17 cellular contexts compared by ENCODE assay signal in the genomic region with DNA sequence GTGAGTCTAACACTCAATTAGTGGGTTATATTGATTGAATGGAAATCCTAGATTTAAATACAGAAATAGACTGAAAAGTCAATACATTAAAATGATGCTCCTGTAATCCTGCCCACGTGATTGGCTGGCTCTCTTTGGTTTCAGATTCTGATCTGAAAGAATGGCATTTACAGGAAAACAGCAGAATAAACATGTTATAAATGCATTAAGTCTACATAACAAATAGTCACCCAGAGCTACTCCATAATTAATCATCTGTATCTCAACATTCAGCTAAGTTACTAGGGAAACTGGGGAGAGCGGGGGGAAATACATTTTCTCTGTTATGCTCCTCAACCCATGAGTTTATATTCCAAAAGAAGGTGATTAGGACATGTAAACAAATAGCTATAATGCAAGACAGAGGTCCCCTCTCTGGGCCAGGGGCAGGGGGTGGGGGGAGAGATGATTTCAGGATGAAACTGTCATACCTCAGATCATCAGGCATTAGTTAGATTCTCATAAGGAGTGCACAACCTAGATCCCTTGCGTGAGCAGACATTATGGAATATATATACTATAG. TPM values are rescaled to one million over a fixed set of nuclear protein-coding genes. Genes with fewer than 3 reads are reported as not detected.
A peak's percentile ranks its signal among the peaks of the same experiment; 100 is the strongest.
DNase-seq lines count a peak whose midpoint lies in the region; ATAC-seq and TF ChIP-seq lines count a peak whose summit lies in the region.
"Had no signal": no experiment of that assay in that cellular context is flagged by ENCODE, and none has a peak within 500 bp of the region (broad histone marks: within the 10 kb centered on the region; RNA-seq: fewer than 3 reads in every experiment).

No MANE protein-coding gene starts in this region.

- H3K9me3 ChIP-seq in BE2C: no peaks in the 10 kb centered on the region
- no peaks in the 10 kb centered on the region for H3K9me3 ChIP-seq in H9 (ENCODE audit: control insufficient read depth, low read depth, low read length)
- H3K9me3 ChIP-seq: Caco-2, HAP-1 had no signal

- no peaks in the 10 kb centered on the region for H3K36me3 ChIP-seq in BE2C
- H3K36me3 ChIP-seq: HAP-1 had no signal

- no peak overlapping the region for H2BK15ac ChIP-seq in H9 (ENCODE audit: low read depth, low read length)

- H3T11ph ChIP-seq in H9 (ENCODE audit: low read length): no peak overlapping the region

- no peaks in the 10 kb centered on the region for H4K20me1 ChIP-seq in H9 (ENCODE audit: control insufficient read depth, insufficient read depth, insufficient read length)

- H4K8ac ChIP-seq in H9 (replicated peaks; ENCODE audit: insufficient read length, low read depth, low read length): no peak overlapping the region

- no peak overlapping the region for H4K91ac ChIP-seq in H9 (ENCODE audit: insufficient read length, low read depth, low read length)

- no peak overlapping the region for H3K56ac ChIP-seq in H9 (ENCODE audit: insufficient read length, low read depth, low read length)

- no peaks in the 10 kb centered on the region for H3K9me3 Mint-ChIP-seq in H9
- H3K9me3 Mint-ChIP-seq: CD4-positive, CD25-positive, alpha-beta regulatory T cell had no signal

- no peak overlapping the region for H3K14ac ChIP-seq in H9 (ENCODE audit: insufficient read depth, low read length)

- no peaks in the 10 kb centered on the region for H3K23me2 ChIP-seq in H9 (ENCODE audit: insufficient read length, low read depth, low read length, poor library complexity, severe bottlenecking)

- H3K27me3 ChIP-seq in BE2C: no peaks in the 10 kb centered on the region
- H3K27me3 ChIP-seq in H9 (ENCODE audit: insufficient read depth, low read length): no peaks in the 10 kb centered on the region

- no peak overlapping the region for H3K18ac ChIP-seq in H9 (ENCODE audit: insufficient read length, low read depth, low read length)

- H3K79me2 ChIP-seq in H9 (ENCODE audit: insufficient read depth, low read length): no peaks in the 10 kb centered on the region; the same call in 1 of the 2 replicates

- DNase-seq in BE2C (peak; percentile 51), H9 (no peak), substantia nigra (lab: John Stamatoyannopoulos, UW) (no peak), DMS79 (lab: John Stamatoyannopoulos, UW) (no peak), mesenteric fat pad (ENCODE audit: low spot score) (no peak), cerebellum (ENCODE audit: low spot score) (no peak)
- DNase-seq: 8988T; Caco-2; CD4-positive, CD25-positive, alpha-beta regulatory T cell; DMS153; DMS79 treated with DMSO at 0.1 percent for 48 hours; IMR-90 had no signal

- H2BK5ac ChIP-seq in H9 (ENCODE audit: insufficient read length, low read length): no peak overlapping the region

- no peak overlapping the region for H3K27ac ChIP-seq in H9 (ENCODE audit: insufficient read length, low read depth, low read length)
- peak overlapping the region; percentile 15 for H3K27ac ChIP-seq in substantia nigra (ENCODE audit: low read depth, low read length, poor library complexity, severe bottlenecking)

- no peak overlapping the region for H3K23ac ChIP-seq in H9 (ENCODE audit: insufficient read length, low read depth, low read length)

- WGBS in H9 (ENCODE audit: extremely low coverage, insufficient read length, low lambda C conversion rate): no CpG with 5 or more reads among the region's 3 CpGs

- no peak overlapping the region for H3K4ac ChIP-seq in H9 (ENCODE audit: low read depth, low read length)

- H3K27ac Mint-ChIP-seq in H9: peak overlapping the region in 2 of 3 experiments; percentile 15 to 44; a peak in 2 of 7 replicates
- H3K27ac Mint-ChIP-seq: B cell; CD4-positive, CD25-positive, alpha-beta regulatory T cell had no signal

- H2AK5ac ChIP-seq in H9 (ENCODE audit: insufficient read length, low read length): no peak overlapping the region

- peaks cover 25 to 45% of the 10 kb centered on the region in 2 experiments for H3K4me1 Mint-ChIP-seq in H9
- H3K4me1 Mint-ChIP-seq: B cell; CD4-positive, CD25-positive, alpha-beta regulatory T cell had no signal

- H2BK12ac ChIP-seq in H9 (ENCODE audit: insufficient read length, low read depth, low read length): no peak overlapping the region

- ATAC-seq in SK-N-SH treated with all-trans-retinoic acid at 6 μM for 48 hours: peak; percentile 40; the same call in 1 of the 3 replicates
- ATAC-seq: GM12878, K562 had no signal

- no peaks in the 10 kb centered on the region for H3K27me3 Mint-ChIP-seq in H9 (ENCODE audit: low read depth)

- H3K9ac ChIP-seq in H9 (ENCODE audit: extremely low read depth, insufficient read length, low read length): no peak overlapping the region

- peak overlapping the region; percentile 34 for H3K4me3 ChIP-seq in BE2C (ENCODE audit: low read depth, low read length)
- H3K4me3 ChIP-seq: GM12878, HAP-1, K562 had no signal

- no peak overlapping the region for H3K4me2 ChIP-seq in H9 (ENCODE audit: insufficient read depth, insufficient read length, low read length)

- no peak overlapping the region for H3K4me3 Mint-ChIP-seq in H9
- H3K4me3 Mint-ChIP-seq: B cell; CD4-positive, CD25-positive, alpha-beta regulatory T cell had no signal

- TF ChIP-seq CTCF in BE2C (IDR thresholded peaks at IDR 0.05; ENCODE audit: low read depth, low read length) (no peak), H9 (conservative IDR thresholded peaks at IDR 0.05) (no peak)

- no peaks in the 10 kb centered on the region for H3K79me1 ChIP-seq in H9 (ENCODE audit: insufficient read depth, low read depth, low read length, poor library complexity, severe bottlenecking)

- no peak overlapping the region for H2BK20ac ChIP-seq in H9 (ENCODE audit: low read depth, low read length, poor library complexity, severe bottlenecking)

- H2AFZ ChIP-seq in H9 (ENCODE audit: low read length): no peak overlapping the region

- H4K5ac ChIP-seq in H9 (ENCODE audit: insufficient read length, low read depth, low read length): no peak overlapping the region

- H3K4me1 ChIP-seq in BE2C: peaks cover 24% of the 10 kb centered on the region
- H3K4me1 ChIP-seq in H9 (ENCODE audit: insufficient read depth, low read length): no peaks in the 10 kb centered on the region; the same call in 1 of the 2 replicates
- H3K4me1 ChIP-seq: HAP-1 had no signal

- H3K36me3 Mint-ChIP-seq in H9 (ENCODE audit: insufficient read depth in 1 of 3, low read depth in 3 of 3): no peaks in the 10 kb centered on the region
- H3K36me3 Mint-ChIP-seq: CD4-positive, CD25-positive, alpha-beta regulatory T cell had no signal

- H2BK120ac ChIP-seq in H9 (ENCODE audit: low read depth, low read length, poor library complexity, severe bottlenecking): no peak overlapping the region

TF ChIP-seq in SK-N-SH treated with all-trans-retinoic acid at 6 μM for 48 hours, 23 proteins besides CTCF, POLR2A, EP300 and RAD21:
- no peak for TF ChIP-seq CSRNP3 (CRISPR knock-in tag; IDR thresholded peaks at IDR 0.05)
- peak; percentile 80; the same call in 1 of the 2 replicates for TF ChIP-seq TSHZ2 (CRISPR knock-in tag; IDR thresholded peaks at IDR 0.05)
- peak; percentile 29; the same call in 1 of the 2 replicates for TF ChIP-seq ISL1 (CRISPR knock-in tag; IDR thresholded peaks at IDR 0.05)
- TF ChIP-seq CSDC2 (CRISPR knock-in tag; IDR thresholded peaks at IDR 0.05): no peak
- no peak for TF ChIP-seq TOX (CRISPR knock-in tag; IDR thresholded peaks at IDR 0.05; ENCODE audit: borderline replicate concordance)
- TF ChIP-seq TCF4 (CRISPR knock-in tag; IDR thresholded peaks at IDR 0.05; ENCODE audit: borderline replicate concordance): peak; percentile 40; the same call in 1 of the 2 replicates
- TF ChIP-seq BACH2 (CRISPR knock-in tag; IDR thresholded peaks at IDR 0.05; ENCODE audit: borderline replicate concordance): no peak
- no peak for TF ChIP-seq ZNF70 (CRISPR knock-in tag; IDR thresholded peaks at IDR 0.05)

RNA-seq across cellular contexts. Expression of gene MAP7, which starts 58.5 kb away (rescaled TPM):
- polyA plus RNA-seq in BE2C (2012; ENCODE audit: insufficient read depth, insufficient read length, low read depth): 16.1 TPM
- 50.2 and 51.1 TPM in 2 replicates for total RNA-seq in H9 (2021)
- total RNA-seq in mesenteric fat pad: 5.2 TPM
- 7.9 TPM for total RNA-seq in cerebellum
